Comparison of ENCODE assay signal across 1 cellular context in the genomic region with DNA sequence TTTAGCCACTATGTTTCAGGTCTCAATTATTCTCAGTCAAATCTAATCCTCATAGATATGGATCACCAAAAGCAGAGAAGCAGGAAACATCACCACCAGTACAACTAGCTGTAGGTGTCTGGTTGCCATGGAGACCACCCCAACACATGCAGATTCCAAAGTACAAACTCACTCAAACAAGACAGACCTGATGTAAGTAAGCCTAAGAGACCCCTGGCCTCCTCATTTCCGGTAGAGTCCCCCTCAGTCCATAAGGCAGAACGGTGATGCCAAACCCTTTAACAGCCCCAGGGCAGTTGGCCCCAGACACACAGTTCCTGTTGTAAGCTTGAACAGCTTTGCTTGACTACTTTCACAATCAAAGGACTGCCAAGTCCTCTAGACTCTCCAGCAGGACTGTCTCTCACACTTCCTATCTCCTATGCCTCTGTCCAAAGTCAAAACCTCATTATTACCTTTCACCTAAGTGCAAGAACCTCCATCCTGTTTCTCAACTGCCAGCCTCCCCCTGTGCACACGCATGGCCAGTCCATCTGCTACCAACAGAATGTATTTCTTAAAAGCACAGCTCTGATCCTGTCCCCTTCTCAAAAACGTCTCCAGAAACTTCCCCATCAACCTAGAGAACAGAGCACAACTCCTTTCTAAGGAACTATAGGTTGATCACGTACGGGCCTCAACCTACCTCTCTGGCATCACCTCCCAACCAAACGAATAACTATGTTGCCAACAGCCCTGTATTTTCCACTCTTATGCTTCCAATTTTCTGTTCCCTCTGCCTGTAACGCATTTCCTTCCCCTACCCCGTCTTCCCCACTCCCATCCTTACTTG.
A peak's percentile ranks its signal among the peaks of the same experiment; 100 is the strongest.
TF ChIP-seq lines count a peak whose summit lies in the region.

No MANE protein-coding gene starts in this region.

TF ChIP-seq in HepG2, 621 proteins besides CTCF, POLR2A, EP300 and RAD21 (continued from another document and continues in another):
- TF ChIP-seq ZNF354B (CRISPR knock-in tag; IDR thresholded peaks at IDR 0.05) (no peak), ATF7-NPFF (CRISPR knock-in tag; IDR thresholded peaks at IDR 0.05; ENCODE audit: low read depth) (0 out of 2 replicates have a peak, but pooled peaks have one; percentile 54), DPF2 (CRISPR knock-in tag; IDR thresholded peaks at IDR 0.05; ENCODE audit: borderline replicate concordance, low read depth) (peak; percentile 76; the same call in 1 of the 2 replicates), NR3C1 (CRISPR knock-in tag; IDR thresholded peaks at IDR 0.05) (no peak), SRSF1 (optimal IDR thresholded peaks at IDR 0.05; ENCODE audit: low read depth, low read length) (no peak), ZNF549 (CRISPR knock-in tag; IDR thresholded peaks at IDR 0.05) (no peak), YY1 (IDR thresholded peaks at IDR 0.05; ENCODE audit: insufficient read depth, insufficient replicate concordance, low read depth, low read length) (no peak), NR0B2 (CRISPR knock-in tag; IDR thresholded peaks at IDR 0.05) (no peak), ZMAT3 (CRISPR knock-in tag; conservative IDR thresholded peaks at IDR 0.05) (no peak), MAF1 (CRISPR knock-in tag; IDR thresholded peaks at IDR 0.05; ENCODE audit: borderline replicate concordance) (no peak), ATF1 (CRISPR knock-in tag; IDR thresholded peaks at IDR 0.05) (no peak), ZNF230 (CRISPR knock-in tag; IDR thresholded peaks at IDR 0.05) (no peak), PHF20 (CRISPR knock-in tag; IDR thresholded peaks at IDR 0.05) (no peak), MXD3 (CRISPR knock-in tag; IDR thresholded peaks at IDR 0.05) (no peak), ZNF24 (IDR thresholded peaks at IDR 0.05) (peak; percentile 57; the same call in 1 of the 2 replicates), MTERF4 (CRISPR knock-in tag; IDR thresholded peaks at IDR 0.05) (no peak), ZNF713 (CRISPR knock-in tag; IDR thresholded peaks at IDR 0.05) (no peak), ZNF343 (CRISPR knock-in tag; IDR thresholded peaks at IDR 0.05) (no peak), MEIS2 (CRISPR knock-in tag; IDR thresholded peaks at IDR 0.05) (no peak), ZNF556 (CRISPR knock-in tag; IDR thresholded peaks at IDR 0.05; ENCODE audit: borderline replicate concordance) (no peak), MEIS1 (CRISPR knock-in tag; IDR thresholded peaks at IDR 0.05; ENCODE audit: borderline replicate concordance) (peak; percentile 84; the same call in 1 of the 2 replicates), SRY (CRISPR knock-in tag; IDR thresholded peaks at IDR 0.05) (no peak), PRMT3 (CRISPR knock-in tag; IDR thresholded peaks at IDR 0.05; ENCODE audit: borderline replicate concordance, low read depth) (no peak), NCOA2 (CRISPR knock-in tag; IDR thresholded peaks at IDR 0.05) (peak; percentile 72; the same call in 1 of the 2 replicates), ZBTB42 (CRISPR knock-in tag; IDR thresholded peaks at IDR 0.05) (no peak), ZNF703 (CRISPR knock-in tag; IDR thresholded peaks at IDR 0.05; ENCODE audit: borderline replicate concordance) (no peak), HNF4G (IDR thresholded peaks at IDR 0.05; ENCODE audit: borderline replicate concordance, low read depth, low read length) (peak; percentile 91), HNF4G (CRISPR knock-in tag; IDR thresholded peaks at IDR 0.05; ENCODE audit: borderline replicate concordance, low read depth) (peak; percentile 81; the same call in 1 of the 2 replicates), ZXDC (CRISPR knock-in tag; IDR thresholded peaks at IDR 0.05) (no peak), ZKSCAN1 (IDR thresholded peaks at IDR 0.05; ENCODE audit: low read length) (no peak), FIP1L1 (IDR thresholded peaks at IDR 0.05; ENCODE audit: borderline replicate concordance, insufficient read depth, low read depth, low read length) (no peak), MYC (CRISPR knock-in tag; IDR thresholded peaks at IDR 0.05; ENCODE audit: borderline replicate concordance) (no peak), ZNF251 (CRISPR knock-in tag; IDR thresholded peaks at IDR 0.05) (no peak), SMAD3 (CRISPR knock-in tag; IDR thresholded peaks at IDR 0.05) (no peak), ZBTB3 (CRISPR knock-in tag; IDR thresholded peaks at IDR 0.05; ENCODE audit: borderline replicate concordance, low read depth) (no peak), ZNF496 (CRISPR knock-in tag; IDR thresholded peaks at IDR 0.05; ENCODE audit: insufficient replicate concordance) (no peak), NAIF1 (CRISPR knock-in tag; IDR thresholded peaks at IDR 0.05; ENCODE audit: borderline replicate concordance) (no peak), ZNF3 (CRISPR knock-in tag; IDR thresholded peaks at IDR 0.05) (no peak), KLF9 (CRISPR knock-in tag; IDR thresholded peaks at IDR 0.05; ENCODE audit: low read depth) (no peak), TCF7L2 (IDR thresholded peaks at IDR 0.05; ENCODE audit: low read depth, low read length) (no peak), YEATS4 (CRISPR knock-in tag; IDR thresholded peaks at IDR 0.05; ENCODE audit: borderline replicate concordance) (peak; percentile 60; the same call in 1 of the 2 replicates)
- TF ChIP-seq, protein P1, sequence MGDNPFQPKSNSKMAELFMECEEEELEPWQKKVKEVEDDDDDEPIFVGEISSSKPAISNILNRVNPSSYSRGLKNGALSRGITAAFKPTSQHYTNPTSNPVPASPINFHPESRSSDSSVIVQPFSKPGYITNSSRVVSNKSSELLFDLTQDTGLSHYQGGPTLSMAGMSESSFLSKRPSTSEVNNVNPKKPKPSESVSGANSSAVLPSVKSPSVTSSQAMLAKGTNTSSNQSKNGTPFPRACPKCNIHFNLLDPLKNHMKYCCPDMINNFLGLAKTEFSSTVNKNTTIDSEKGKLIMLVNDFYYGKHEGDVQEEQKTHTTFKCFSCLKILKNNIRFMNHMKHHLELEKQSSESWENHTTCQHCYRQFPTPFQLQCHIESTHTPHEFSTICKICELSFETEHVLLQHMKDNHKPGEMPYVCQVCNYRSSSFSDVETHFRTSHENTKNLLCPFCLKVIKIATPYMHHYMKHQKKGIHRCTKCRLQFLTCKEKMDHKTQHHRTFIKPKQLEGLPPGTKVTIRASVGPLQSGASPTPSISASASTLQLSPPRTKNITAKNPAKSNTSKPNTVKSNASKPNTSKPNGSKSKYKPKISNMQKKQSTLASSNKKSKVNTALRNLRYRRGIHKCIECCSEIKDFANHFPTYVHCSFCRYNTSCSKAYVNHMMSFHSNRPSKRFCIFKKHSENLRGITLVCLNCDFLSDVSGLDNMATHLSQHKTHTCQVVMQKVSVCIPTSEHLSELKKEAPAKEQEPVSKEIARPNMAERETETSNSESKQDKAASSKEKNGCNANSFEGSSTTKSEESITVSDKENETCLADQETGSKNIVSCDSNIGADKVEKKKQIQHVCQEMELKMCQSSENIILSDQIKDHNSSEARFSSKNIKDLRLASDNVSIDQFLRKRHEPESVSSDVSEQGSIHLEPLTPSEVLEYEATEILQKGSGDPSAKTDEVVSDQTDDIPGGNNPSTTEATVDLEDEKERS (CRISPR knock-in tag; IDR thresholded peaks at IDR 0.05), result 0 out of 2 replicates have a peak, but pooled peaks have one; percentile 4
- TF ChIP-seq, protein P2, sequence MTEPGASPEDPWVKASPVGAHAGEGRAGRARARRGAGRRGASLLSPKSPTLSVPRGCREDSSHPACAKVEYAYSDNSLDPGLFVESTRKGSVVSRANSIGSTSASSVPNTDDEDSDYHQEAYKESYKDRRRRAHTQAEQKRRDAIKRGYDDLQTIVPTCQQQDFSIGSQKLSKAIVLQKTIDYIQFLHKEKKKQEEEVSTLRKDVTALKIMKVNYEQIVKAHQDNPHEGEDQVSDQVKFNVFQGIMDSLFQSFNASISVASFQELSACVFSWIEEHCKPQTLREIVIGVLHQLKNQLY (CRISPR knock-in tag; IDR thresholded peaks at IDR 0.05), result no peak; the same call in 1 of the 2 replicates
- TF ChIP-seq, protein P3, sequence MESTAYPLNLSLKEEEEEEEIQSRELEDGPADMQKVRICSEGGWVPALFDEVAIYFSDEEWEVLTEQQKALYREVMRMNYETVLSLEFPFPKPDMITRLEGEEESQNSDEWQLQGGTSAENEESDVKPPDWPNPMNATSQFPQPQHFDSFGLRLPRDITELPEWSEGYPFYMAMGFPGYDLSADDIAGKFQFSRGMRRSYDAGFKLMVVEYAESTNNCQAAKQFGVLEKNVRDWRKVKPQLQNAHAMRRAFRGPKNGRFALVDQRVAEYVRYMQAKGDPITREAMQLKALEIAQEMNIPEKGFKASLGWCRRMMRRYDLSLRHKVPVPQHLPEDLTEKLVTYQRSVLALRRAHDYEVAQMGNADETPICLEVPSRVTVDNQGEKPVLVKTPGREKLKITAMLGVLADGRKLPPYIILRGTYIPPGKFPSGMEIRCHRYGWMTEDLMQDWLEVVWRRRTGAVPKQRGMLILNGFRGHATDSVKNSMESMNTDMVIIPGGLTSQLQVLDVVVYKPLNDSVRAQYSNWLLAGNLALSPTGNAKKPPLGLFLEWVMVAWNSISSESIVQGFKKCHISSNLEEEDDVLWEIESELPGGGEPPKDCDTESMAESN (CRISPR knock-in tag; conservative IDR thresholded peaks at IDR 0.05), result no peak; the same call in 1 of the 2 replicates
- TF ChIP-seq, protein P4, sequence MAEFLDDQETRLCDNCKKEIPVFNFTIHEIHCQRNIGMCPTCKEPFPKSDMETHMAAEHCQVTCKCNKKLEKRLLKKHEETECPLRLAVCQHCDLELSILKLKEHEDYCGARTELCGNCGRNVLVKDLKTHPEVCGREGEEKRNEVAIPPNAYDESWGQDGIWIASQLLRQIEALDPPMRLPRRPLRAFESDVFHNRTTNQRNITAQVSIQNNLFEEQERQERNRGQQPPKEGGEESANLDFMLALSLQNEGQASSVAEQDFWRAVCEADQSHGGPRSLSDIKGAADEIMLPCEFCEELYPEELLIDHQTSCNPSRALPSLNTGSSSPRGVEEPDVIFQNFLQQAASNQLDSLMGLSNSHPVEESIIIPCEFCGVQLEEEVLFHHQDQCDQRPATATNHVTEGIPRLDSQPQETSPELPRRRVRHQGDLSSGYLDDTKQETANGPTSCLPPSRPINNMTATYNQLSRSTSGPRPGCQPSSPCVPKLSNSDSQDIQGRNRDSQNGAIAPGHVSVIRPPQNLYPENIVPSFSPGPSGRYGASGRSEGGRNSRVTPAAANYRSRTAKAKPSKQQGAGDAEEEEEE (CRISPR knock-in tag; IDR thresholded peaks at IDR 0.05; ENCODE audit: borderline replicate concordance), result no peak
- TF ChIP-seq, protein P5, sequence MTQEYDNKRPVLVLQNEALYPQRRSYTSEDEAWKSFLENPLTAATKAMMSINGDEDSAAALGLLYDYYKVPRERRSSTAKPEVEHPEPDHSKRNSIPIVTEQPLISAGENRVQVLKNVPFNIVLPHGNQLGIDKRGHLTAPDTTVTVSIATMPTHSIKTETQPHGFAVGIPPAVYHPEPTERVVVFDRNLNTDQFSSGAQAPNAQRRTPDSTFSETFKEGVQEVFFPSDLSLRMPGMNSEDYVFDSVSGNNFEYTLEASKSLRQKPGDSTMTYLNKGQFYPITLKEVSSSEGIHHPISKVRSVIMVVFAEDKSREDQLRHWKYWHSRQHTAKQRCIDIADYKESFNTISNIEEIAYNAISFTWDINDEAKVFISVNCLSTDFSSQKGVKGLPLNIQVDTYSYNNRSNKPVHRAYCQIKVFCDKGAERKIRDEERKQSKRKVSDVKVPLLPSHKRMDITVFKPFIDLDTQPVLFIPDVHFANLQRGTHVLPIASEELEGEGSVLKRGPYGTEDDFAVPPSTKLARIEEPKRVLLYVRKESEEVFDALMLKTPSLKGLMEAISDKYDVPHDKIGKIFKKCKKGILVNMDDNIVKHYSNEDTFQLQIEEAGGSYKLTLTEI (CRISPR knock-in tag; conservative IDR thresholded peaks at IDR 0.05), result no peak
- TF ChIP-seq, protein P6, sequence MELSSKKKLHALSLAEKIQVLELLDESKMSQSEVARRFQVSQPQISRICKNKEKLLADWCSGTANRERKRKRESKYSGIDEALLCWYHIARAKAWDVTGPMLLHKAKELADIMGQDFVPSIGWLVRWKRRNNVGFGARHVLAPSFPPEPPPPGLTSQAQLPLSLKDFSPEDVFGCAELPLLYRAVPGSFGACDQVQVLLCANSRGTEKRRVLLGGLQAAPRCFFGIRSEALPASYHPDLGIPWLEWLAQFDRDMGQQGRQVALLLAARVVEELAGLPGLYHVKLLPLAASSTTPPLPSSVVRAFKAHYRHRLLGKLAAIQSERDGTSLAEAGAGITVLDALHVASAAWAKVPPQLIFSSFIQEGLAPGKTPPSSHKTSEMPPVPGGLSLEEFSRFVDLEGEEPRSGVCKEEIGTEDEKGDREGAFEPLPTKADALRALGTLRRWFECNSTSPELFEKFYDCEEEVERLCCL (CRISPR knock-in tag; IDR thresholded peaks at IDR 0.05; ENCODE audit: borderline replicate concordance), result no peak
- TF ChIP-seq, protein P7, sequence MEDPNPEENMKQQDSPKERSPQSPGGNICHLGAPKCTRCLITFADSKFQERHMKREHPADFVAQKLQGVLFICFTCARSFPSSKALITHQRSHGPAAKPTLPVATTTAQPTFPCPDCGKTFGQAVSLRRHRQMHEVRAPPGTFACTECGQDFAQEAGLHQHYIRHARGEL (CRISPR knock-in tag; IDR thresholded peaks at IDR 0.05), result no peak
